Comparison of ENCODE assay signal across 16 cellular contexts in genomic region chr14:36952702-36953101, GRCh38.
DNase-seq lines count a peak whose midpoint lies in the region; TF ChIP-seq lines count a peak whose summit lies in the region.
"Had no signal": no experiment of that assay in that cellular context is flagged by ENCODE, and none has a peak within 500 bp of the region (broad histone marks: within the 10 kb centered on the region; RNA-seq: fewer than 3 reads in every experiment).

No MANE protein-coding gene starts in this region.

- DNase-seq in GM23248 = peak; percentile 88
- peak; percentile 27 for DNase-seq in RPMI7951 (ENCODE audit: low read depth)
- DNase-seq in fibroblast of peridontal ligament (ENCODE audit: extremely low read depth) = peak; percentile 59
- no peak for DNase-seq in smooth muscle cell (lab: John Stamatoyannopoulos, UW; ENCODE audit: unreplicated experiment)
- DNase-seq in stimulated activated CD4-positive, alpha-beta T cell treated with anti-CD3 and anti-CD28 coated beads, Interleukin-15, amount 100 ng/mL, for 24 hours = no peak
- DNase-seq in epidermal melanocyte (ENCODE audit: insufficient read length, low spot score) = no peak
- no peak for DNase-seq in MV-4-11 (lab: John Stamatoyannopoulos, UW)
- DNase-seq: activated CD4-positive, alpha-beta T cell treated with anti-CD3 and anti-CD28 coated beads, Interleukin-2, amount 50 U/mL, for 4 hours; CD8-positive, alpha-beta memory T cell; endodermal cell; heart left ventricle; NCI-H1930; NCI-H774; stimulated activated CD4-positive, alpha-beta T cell treated with anti-CD3 and anti-CD28 coated beads, Interleukin-4, amount 100 ng/mL, for 1 hour; stimulated activated naive B cell treated with anti-CD40 and anti-IgM and Interleukin-4, amounts not matched to agents 10 μg/mL and 1 μg/mL and 100 μg/mL, for 72 hours had no signal

- H4K20me1 ChIP-seq in GM23248 (ENCODE audit: insufficient read depth) = no peaks in the 10 kb centered on the region
- H4K20me1 ChIP-seq in smooth muscle cell (ENCODE audit: low read depth) = no peaks in the 10 kb centered on the region

- H3K27me3 ChIP-seq in GM23248 (replicated peaks; ENCODE audit: insufficient read depth) = no peaks in the 10 kb centered on the region
- no peaks in the 10 kb centered on the region for H3K27me3 ChIP-seq in smooth muscle cell (ENCODE audit: low read depth)
- H3K27me3 ChIP-seq: ascending aorta had no signal

- H3K9me3 ChIP-seq in GM23248 (ENCODE audit: low read depth) = no peaks in the 10 kb centered on the region
- H3K9me3 ChIP-seq in smooth muscle cell (replicated peaks; ENCODE audit: low read depth) = no peaks in the 10 kb centered on the region
- H3K9me3 ChIP-seq: ascending aorta, heart left ventricle had no signal

- in situ Hi-C loops in GM23248 (cut with MboI) = no loop called here

- H3K9ac ChIP-seq in GM23248 (no peak overlapping the region), smooth muscle cell (ENCODE audit: low read depth) (no peak overlapping the region)

- no peak overlapping the region for H2AFZ ChIP-seq in GM23248
- no peak overlapping the region for H2AFZ ChIP-seq in smooth muscle cell (ENCODE audit: low read depth)

- peak overlapping the region; percentile 7; the same call in 1 of the 2 replicates for H3K4me3 ChIP-seq in GM23248
- no peak overlapping the region for H3K4me3 ChIP-seq in smooth muscle cell
- H3K4me3 ChIP-seq: ascending aorta, heart left ventricle had no signal

- H3K9me2 ChIP-seq in GM23248 (ENCODE audit: insufficient read depth) = no peaks in the 10 kb centered on the region

- H3K4me1 ChIP-seq in GM23248 (ENCODE audit: insufficient read depth) (peaks cover 40% of the 10 kb centered on the region), smooth muscle cell (ENCODE audit: low read depth) (no peaks in the 10 kb centered on the region)
- H3K4me1 ChIP-seq: ascending aorta, heart left ventricle had no signal

- no peak for TF ChIP-seq CTCF in smooth muscle cell (IDR thresholded peaks at IDR 0.05; ENCODE audit: borderline replicate concordance, insufficient read depth, poor library complexity, severe bottlenecking)

- H3F3A ChIP-seq in GM23248 (ENCODE audit: insufficient read depth) (peaks cover 25% of the 10 kb centered on the region), smooth muscle cell (ENCODE audit: low read depth) (no peaks in the 10 kb centered on the region)

- H3K36me3 ChIP-seq in GM23248 (ENCODE audit: low read depth) (no peaks in the 10 kb centered on the region), smooth muscle cell (ENCODE audit: low read depth) (no peaks in the 10 kb centered on the region)
- H3K36me3 ChIP-seq: ascending aorta, heart left ventricle had no signal

- WGBS in GM23248 (ENCODE audit: low coverage in 1 of 2, low lambda C conversion rate in 2 of 2, missing lambda C conversion rate in 2 of 2), 2 experiments = 16 to 26% methylated on average over 3 of the region's 3 CpGs
- 60% methylated on average over 3 of the region's 3 CpGs for WGBS in smooth muscle cell (ENCODE audit: low lambda C conversion rate)

- H3K4me2 ChIP-seq in GM23248 (ENCODE audit: unreplicated experiment) = peak overlapping the region; percentile 76
- H3K4me2 ChIP-seq in smooth muscle cell = no peak overlapping the region

- peak overlapping the region; percentile 49 for H3K27ac ChIP-seq in GM23248
- H3K27ac ChIP-seq in smooth muscle cell (ENCODE audit: low read depth) = peak overlapping the region; percentile 38
- H3K27ac ChIP-seq: ascending aorta, heart left ventricle had no signal

- H3K79me2 ChIP-seq in GM23248 (ENCODE audit: insufficient read depth) = no peaks in the 10 kb centered on the region
- H3K79me2 ChIP-seq in smooth muscle cell (ENCODE audit: low read depth) = no peaks in the 10 kb centered on the region

Comparison
In these comparisons a context has a peak if more than half of its experiments do, and no peak if none do; other contexts are left out.
1. DNase-seq: peak in GM23248 (single experiment), RPMI7951 (single experiment) and fibroblast of peridontal ligament (single experiment); none in smooth muscle cell (single experiment), stimulated activated CD4-positive, alpha-beta T cell treated with anti-CD3 and anti-CD28 coated beads, Interleukin-15, amount 100 ng/mL, for 24 hours (single experiment), epidermal melanocyte (single experiment) and MV-4-11 (single experiment).